ENCODE assay signal across 1 cellular context in genomic region chr1:16012590-16013219, GRCh38.
TF ChIP-seq lines count a peak whose summit lies in the region.

No MANE protein-coding gene starts in this region.

TF ChIP-seq in WTC11, 78 proteins besides CTCF, POLR2A, EP300 and RAD21 (continued from another document):
- TF ChIP-seq ZNF532 (CRISPR knock-in tag; IDR thresholded peaks at IDR 0.05; ENCODE audit: borderline replicate concordance), result no peak
